9 cellular contexts compared by ENCODE assay signal in the genomic region with DNA sequence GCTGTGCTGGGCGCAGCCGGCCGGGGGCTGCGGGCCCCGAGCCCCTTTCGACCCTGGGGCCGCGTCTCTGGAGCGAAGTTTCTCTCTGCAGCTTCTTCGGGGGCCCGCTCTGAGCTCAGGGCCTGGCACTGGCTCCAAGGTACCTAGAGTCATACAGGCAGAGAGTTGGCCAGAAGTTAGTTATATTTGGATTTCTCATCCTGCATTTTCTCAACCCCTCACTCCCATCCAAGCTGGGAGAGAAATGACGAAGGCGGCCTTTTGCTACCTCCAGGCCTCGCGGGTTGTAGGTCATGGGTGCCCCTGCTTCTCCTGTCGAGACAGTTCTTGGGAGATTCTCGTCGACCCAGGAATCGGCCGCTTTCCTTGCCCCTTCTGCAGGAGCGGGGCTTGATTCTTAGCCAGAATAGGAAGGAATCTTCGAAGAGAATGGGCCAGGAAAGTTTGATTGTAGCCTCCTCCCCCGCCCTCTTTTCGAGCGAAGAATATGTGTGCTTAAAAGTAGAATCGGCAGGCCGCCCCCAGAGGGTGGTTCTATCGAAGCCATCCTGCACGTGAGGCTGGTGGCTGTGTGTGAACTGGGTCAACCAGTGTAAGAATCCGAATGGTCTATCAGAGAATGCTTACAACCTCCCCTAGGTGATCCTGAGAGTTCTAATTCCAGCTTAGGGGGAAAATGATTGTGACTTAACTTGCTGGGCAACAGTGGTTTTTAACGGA. TPM values are rescaled to one million over a fixed set of nuclear protein-coding genes. Genes with fewer than 3 reads are reported as not detected.
DNase-seq lines count a peak whose midpoint lies in the region; TF ChIP-seq lines count a peak whose summit lies in the region.
"Had no signal": no experiment of that assay in that cellular context is flagged by ENCODE, and none has a peak within 500 bp of the region (broad histone marks: within the 10 kb centered on the region; RNA-seq: fewer than 3 reads in every experiment).

No MANE protein-coding gene starts in this region.

- H3K27ac ChIP-seq in RWPE1 (peak overlapping the region; percentile 94), breast epithelium (peak overlapping the region; percentile 91 to 93), subcutaneous abdominal adipose tissue (ENCODE audit: low read depth, low read length) (peak overlapping the region; percentile 89)

- H3K4me1 ChIP-seq in breast epithelium (peaks cover 5 to 10% of the 10 kb centered on the region in 2 donors), subcutaneous abdominal adipose tissue (ENCODE audit: control insufficient read depth in 5 of 5, insufficient read depth in 5 of 5, low read length in 5 of 5) (peaks cover 18 to 63% (median 62%) of the 10 kb centered on the region in 5 donors)

- CTCF ChIA-PET in RWPE1 (lab: Yijun Ruan, JAX) = interaction anchor here (0.7 kb wide), 1 partner anchor 13 kb away, joined by 3 read pairs; no protein-coding TSS in a partner anchor

- TF ChIP-seq POLR2A in breast epithelium (IDR thresholded peaks at IDR 0.05) = no peak

- DNase-seq in GM12864 (ENCODE audit: low read depth) (no peak), RWPE1 (ENCODE audit: low spot score) (peak; percentile 39), breast epithelium (ENCODE audit: low spot score in 2 of 2) (no peak), lung microvascular endothelial cell (ENCODE audit: low read depth in 2 of 2) (peak; percentile 47), SIG-M5 (lab: John Stamatoyannopoulos, UW) (no peak), kidney glomerular epithelial cell (lab: John Stamatoyannopoulos, UW) (no peak), NCI-H1930 (lab: John Stamatoyannopoulos, UW) (no peak)

- intact Hi-C loops in breast epithelium (cut with DNase I; ENCODE audit: low total_unique reads) = no loop called here

- TF ChIP-seq CTCF in GM12864 (IDR thresholded peaks at IDR 0.05; ENCODE audit: low read depth, low read length, missing control alignments) (no peak), RWPE1 (conservative IDR thresholded peaks at IDR 0.05; ENCODE audit: low read depth) (no peak), breast epithelium (IDR thresholded peaks at IDR 0.05) (no peak)

- H3K27me3 ChIP-seq in breast epithelium (no peaks in the 10 kb centered on the region), subcutaneous abdominal adipose tissue (ENCODE audit: control insufficient read depth in 5 of 5, insufficient read depth in 4 of 5, low read length in 5 of 5) (no peaks in the 10 kb centered on the region)

- H3K9me3 ChIP-seq in breast epithelium (no peaks in the 10 kb centered on the region), subcutaneous abdominal adipose tissue (ENCODE audit: control insufficient read depth in 5 of 5, low read length in 5 of 5) (no peaks in the 10 kb centered on the region)

- H3K9ac ChIP-seq in subcutaneous abdominal adipose tissue (ENCODE audit: low read length in 5 of 5) = peak overlapping the region; percentile 75 to 91 (median 88)

- H3K4me3 ChIP-seq in GM12864 (ENCODE audit: low read depth, low read length) (peak overlapping the region; percentile 98), breast epithelium (peak overlapping the region; percentile 66 to 93 (median 72)), subcutaneous abdominal adipose tissue (ENCODE audit: low read depth in 1 of 5, low read length in 5 of 5) (peak overlapping the region; percentile 79 to 94 (median 87))

- H3K36me3 ChIP-seq in breast epithelium (no peaks in the 10 kb centered on the region), subcutaneous abdominal adipose tissue (ENCODE audit: control insufficient read depth in 5 of 5, insufficient read depth in 5 of 5, low read length in 5 of 5) (no peaks in the 10 kb centered on the region)

- POLR2A ChIA-PET in RWPE1 (lab: Yijun Ruan, JAX; ENCODE audit: low non-redundant PET) = no interaction called here

RNA-seq across cellular contexts. Expression of a gene that starts 0.8 kb away (rescaled TPM):
- total RNA-seq in breast epithelium (10 to 100 TPM; 67.6 to 75.4 (median 67.8) TPM), lung microvascular endothelial cell (27.4 and 32.0 TPM in 2 replicates)

RNA-seq across cellular contexts. Expression of a gene that starts 22.5 kb away (rescaled TPM):
- total RNA-seq in breast epithelium (10 to 100 TPM; 19.2 to 24.0 (median 22.0) TPM), lung microvascular endothelial cell (13.5 and 14.3 TPM in 2 replicates)

RNA-seq across cellular contexts. Expression of a gene that starts 37.9 kb away (rescaled TPM):
- total RNA-seq in breast epithelium = 100 to 1,000 TPM in 1 of 3 donors, 10 to 100 TPM in 2; 38.3 to 114 (median 54.3) TPM
- total RNA-seq in lung microvascular endothelial cell = 21.4 and 23.0 TPM in 2 replicates

RNA-seq across cellular contexts. Expression of a gene that starts 47.3 kb away (rescaled TPM):
- 1 to 10 TPM in 1 of 3 donors, under 1 TPM in 1, not detected in 1; 0.80 to 2.3 TPM for total RNA-seq in breast epithelium
- under 0.01 TPM in 1 of 2 replicates, not detected in the other for total RNA-seq in lung microvascular endothelial cell
- total RNA-seq: T-helper 2 cell treated with Interferon-gamma antibody and Interleukin-4, amounts not matched to agents 100 ng/mL and 5 ng/mL, for 36 hours had no signal

Comparison
In these comparisons a context has a peak if more than half of its experiments do, and no peak if none do; other contexts are left out.
1. DNase-seq: peak in RWPE1 (single experiment) and lung microvascular endothelial cell (2 of 2); none in GM12864 (single experiment), breast epithelium (0 of 2), SIG-M5 (single experiment), kidney glomerular epithelial cell (single experiment) and NCI-H1930 (0 of 2).
2. Peak in every context shown above with its lines, with median percentiles within 50 percentile points of each other: H3K4me3 ChIP-seq and H3K27ac ChIP-seq.